ENCODE assay signal across 25 cellular contexts in genomic region chr10:33463011-33463410, GRCh38.
DNase-seq lines count a peak whose midpoint lies in the region; ATAC-seq, FAIRE-seq and TF ChIP-seq lines count a peak whose summit lies in the region.
"Had no signal": no experiment of that assay in that cellular context is flagged by ENCODE, and none has a peak within 500 bp of the region (broad histone marks: within the 10 kb centered on the region; RNA-seq: fewer than 3 reads in every experiment).

No MANE protein-coding gene starts in this region.

- TF ChIP-seq CTCF in heart right ventricle (IDR thresholded peaks at IDR 0.05) (no peak), heart left ventricle (IDR thresholded peaks at IDR 0.05) (no peak), fibroblast of the aortic adventitia (IDR thresholded peaks at IDR 0.05; ENCODE audit: insufficient read depth, low read length) (no peak), testis (IDR thresholded peaks at IDR 0.05) (no peak), D721Med (IDR thresholded peaks at IDR 0.05; ENCODE audit: insufficient read depth, missing control alignments) (no peak), transverse colon (IDR thresholded peaks at IDR 0.05) (no peak)

- TF ChIP-seq EP300 in transverse colon (IDR thresholded peaks at IDR 0.05; ENCODE audit: low read depth) = no peak

- DNase-seq in Right ventricle myocardium superior (peak; percentile 48), heart right ventricle (no peak), right cardiac atrium (peak in 2 of 3 donors; percentile 20 to 64), heart left ventricle (no peak), fibroblast of the aortic adventitia (ENCODE audit: low read depth) (peak; percentile 77), testis (peak; percentile 36), D721Med (ENCODE audit: insufficient read length, low spot score) (no peak), transverse colon (no peak)
- DNase-seq: AML-193; Caco-2; Calu3; CD4-positive, alpha-beta T cell; CD8-positive, alpha-beta T cell; DMS 273 treated with DMSO at 0.1 percent for 48 hours; DMS153; DMS53; DMS79; GF-D8 had no signal

- TF ChIP-seq POLR2A in heart left ventricle (IDR thresholded peaks at IDR 0.05) (no peak), testis (IDR thresholded peaks at IDR 0.05) (no peak), transverse colon (IDR thresholded peaks at IDR 0.05) (no peak)

- no peaks in the 10 kb centered on the region for H3K9me3 ChIP-seq in heart right ventricle
- H3K9me3 ChIP-seq in right cardiac atrium (ENCODE audit: control insufficient read depth, low read length) = no peaks in the 10 kb centered on the region
- no peaks in the 10 kb centered on the region for H3K9me3 ChIP-seq in heart left ventricle
- H3K9me3 ChIP-seq in testis = no peaks in the 10 kb centered on the region
- no peaks in the 10 kb centered on the region for H3K9me3 ChIP-seq in transverse colon
- H3K9me3 ChIP-seq: A549; BLaER1 treated with 17β-estradiol and CSF1 and Interleukin-3, amounts not matched to agents 10 nM and 100 nM; Caco-2 had no signal

- no peak for FAIRE-seq in D721Med (lab: Jason Lieb, UNC)
- FAIRE-seq: A549, G401.6, GM12891, GM19239 had no signal

- intact Hi-C loops in Right ventricle myocardium superior (cut with DNase I) (no loop called here), heart right ventricle (cut with DNase I) (loop anchor here in 2 of 10 donors (10.0 kb wide), 2 partner anchors 118 to 128 kb away; partner anchors contain the start of gene NRP1 (in 1 of the 2)), right cardiac atrium (cut with DNase I) (loop anchor here in 1 of 4 donors (10.0 kb wide), 1 partner anchor 128 kb away; the partner anchor contains the start of gene NRP1), heart left ventricle (cut with DNase I) (loop anchor here in 5 of 10 donors (5.0 to 10.0 kb wide), 3 partner anchors 118 to 128 kb away; partner anchors contain the start of gene NRP1 (in 1 of the 5)), testis (cut with DNase I; ENCODE audit: low total_unique reads) (no loop called here), transverse colon (cut with DNase I; ENCODE audit: low total_unique reads) (no loop called here)

- WGBS in heart right ventricle, 2 donors = 80 to 91% methylated on average over 4 of the region's 4 CpGs
- WGBS in right cardiac atrium = 69% methylated on average over 4 of the region's 4 CpGs
- WGBS in heart left ventricle, 4 donors = 76 to 90% (median 82%) methylated on average over 4 of the region's 4 CpGs
- 61 to 74% methylated on average over 4 of the region's 4 CpGs for WGBS in testis, 2 donors
- whole genome bisulfite sequencing in transverse colon (ENCODE audit: low coverage in 1 of 2), 2 donors = 88 to 90% methylated on average over 4 of the region's 4 CpGs

- in situ Hi-C loops in transverse colon (cut with MboI; ENCODE audit: low pct_ligation_motif_present in 1 of 4, low pct_unique_long_range_greater_than_20kb in 1 of 4, low sequenced_read_pairs in 3 of 4) = no loop called here

- H3K27ac ChIP-seq in heart right ventricle (no peak overlapping the region), right cardiac atrium (ENCODE audit: low read length) (no peak overlapping the region), heart left ventricle (no peak overlapping the region), testis (no peak overlapping the region), transverse colon (no peak overlapping the region)
- H3K27ac ChIP-seq: 22Rv1; A549; BLaER1 treated with 17β-estradiol and CSF1 and Interleukin-3, amounts not matched to agents 10 nM and 100 nM; C4-2B had no signal

- no peak overlapping the region for H3K4me3 ChIP-seq in heart right ventricle
- H3K4me3 ChIP-seq in right cardiac atrium (ENCODE audit: low read length) = no peak overlapping the region
- H3K4me3 ChIP-seq in heart left ventricle = no peak overlapping the region
- no peak overlapping the region for H3K4me3 ChIP-seq in fibroblast of the aortic adventitia (ENCODE audit: low read depth, low read length)
- no peak overlapping the region for H3K4me3 ChIP-seq in testis
- no peak overlapping the region for H3K4me3 ChIP-seq in transverse colon
- H3K4me3 ChIP-seq: A549; BLaER1 treated with 17β-estradiol and CSF1 and Interleukin-3, amounts not matched to agents 10 nM and 100 nM had no signal

- H3K27me3 ChIP-seq in heart right ventricle (no peaks in the 10 kb centered on the region), right cardiac atrium (ENCODE audit: control insufficient read depth, insufficient read depth) (no peaks in the 10 kb centered on the region), heart left ventricle (no peaks in the 10 kb centered on the region), testis (no peaks in the 10 kb centered on the region), transverse colon (no peaks in the 10 kb centered on the region)
- H3K27me3 ChIP-seq: BLaER1 treated with 17β-estradiol and CSF1 and Interleukin-3, amounts not matched to agents 10 nM and 100 nM had no signal

- H3K36me3 ChIP-seq in heart right ventricle (no peaks in the 10 kb centered on the region), heart left ventricle (no peaks in the 10 kb centered on the region), testis (ENCODE audit: low read depth, missing control alignments) (no peaks in the 10 kb centered on the region), transverse colon (no peaks in the 10 kb centered on the region)
- H3K36me3 ChIP-seq: BLaER1 treated with 17β-estradiol and CSF1 and Interleukin-3, amounts not matched to agents 10 nM and 100 nM had no signal

- no peak for ATAC-seq in Right ventricle myocardium superior (ENCODE audit: poor library complexity)
- no peak for ATAC-seq in heart right ventricle
- ATAC-seq in right cardiac atrium = no peak
- no peak for ATAC-seq in heart left ventricle
- ATAC-seq: A549; CD8-positive, alpha-beta T cell had no signal

- H3K4me1 ChIP-seq in heart right ventricle (peaks cover 0 to 31% (median 22%) of the 10 kb centered on the region in 9 donors), right cardiac atrium (ENCODE audit: control insufficient read depth, insufficient read depth, low read length) (peaks cover 3% of the 10 kb centered on the region), heart left ventricle (peaks cover 0 to 35% (median 11%) of the 10 kb centered on the region in 12 donors), testis (peaks cover 12% of the 10 kb centered on the region), transverse colon (peaks cover 0 to 5% (median 0%) of the 10 kb centered on the region in 4 donors)
- H3K4me1 ChIP-seq: A549 had no signal

Comparison
In these comparisons a context has a peak if more than half of its experiments do, and no peak if none do; other contexts are left out.
1. DNase-seq: peak in Right ventricle myocardium superior (single experiment), right cardiac atrium (2 of 3), fibroblast of the aortic adventitia (single experiment) and testis (single experiment); none in heart right ventricle (0 of 2), heart left ventricle (0 of 5), D721Med (single experiment) and transverse colon (single experiment).